ENCODE assay signal across 8 cellular contexts in genomic region chr4:145935253-145936141, GRCh38. TPM values are rescaled to one million over a fixed set of nuclear protein-coding genes. Genes with fewer than 3 reads are reported as not detected.
A peak's percentile ranks its signal among the peaks of the same experiment; 100 is the strongest.
DNase-seq lines count a peak whose midpoint lies in the region; ATAC-seq and TF ChIP-seq lines count a peak whose summit lies in the region.

No MANE protein-coding gene starts in this region.

- no peak overlapping the region for H4K91ac ChIP-seq in neuronal stem cell (ENCODE audit: low read depth, low read length, poor library complexity)

- H3K36me3 ChIP-seq in BLaER1 (no peaks in the 10 kb centered on the region; the same call in 1 of the 2 replicates), neuronal stem cell (replicated peaks in 1 of 2; ENCODE audit: control insufficient read depth in 2 of 2, insufficient read depth in 2 of 2, low read length in 2 of 2) (peaks cover 0 to 14% of the 10 kb centered on the region in 2 donors)

- no peak overlapping the region for H3K14ac ChIP-seq in neuronal stem cell (ENCODE audit: low read length)

- H4K8ac ChIP-seq in neuronal stem cell (ENCODE audit: low read depth, low read length): no peak overlapping the region

- ATAC-seq in HG03280 (IDR thresholded peaks at IDR 0.05; ENCODE audit: unreplicated experiment): peak; percentile 33

- peak; percentile 6 to 18 for DNase-seq in activated CD4-positive, alpha-beta T cell treated with anti-CD3 and anti-CD28 coated beads, Interleukin-2, amount 50 U/mL, for 48 hours
- DNase-seq in foreskin melanocyte: peak; percentile 55
- no peak for DNase-seq in neuronal stem cell (ENCODE audit: low spot score)
- DNase-seq in cerebellar nuclear complex (lab: John Stamatoyannopoulos, UW): no peak
- no peak for DNase-seq in stimulated activated CD4-positive, alpha-beta T cell treated with anti-CD3 and anti-CD28 coated beads, Interleukin-1b, Interleukin-23, amount 100 ng/mL, for 48 hours

- no peaks in the 10 kb centered on the region for H3K9me3 ChIP-seq in BLaER1
- H3K9me3 ChIP-seq in neuronal stem cell (replicated peaks in 1 of 2; ENCODE audit: control insufficient read depth in 2 of 2, insufficient read depth in 1 of 2, low read depth in 1 of 2, low read length in 2 of 2): no peaks in the 10 kb centered on the region

- no peaks in the 10 kb centered on the region for H3K27me3 ChIP-seq in BLaER1
- H3K27me3 ChIP-seq in neuronal stem cell (ENCODE audit: control insufficient read depth in 3 of 3, insufficient read depth in 3 of 3, low read depth in 1 of 3, low read length in 3 of 3): peaks cover 0 to 14% (median 0%) of the 10 kb centered on the region in 3 experiments

- H3K4me1 ChIP-seq in BLaER1: peaks cover 46% of the 10 kb centered on the region
- peaks cover 6 to 18% of the 10 kb centered on the region in 2 donors for H3K4me1 ChIP-seq in neuronal stem cell (ENCODE audit: control insufficient read depth in 2 of 2, insufficient read depth in 1 of 2, low read depth in 1 of 2, low read length in 2 of 2)

- H3K4me3 ChIP-seq in BLaER1 (peak overlapping the region; percentile 83), neuronal stem cell (ENCODE audit: low read length in 2 of 2) (peak overlapping the region; percentile 91 to 99)

- whole genome bisulfite sequencing in neuronal stem cell (ENCODE audit: extremely low coverage in 2 of 2, insufficient read length in 2 of 2, insufficient replicate concordance in 1 of 2), 2 donors: no CpG with 5 or more reads among the region's 18 CpGs

- no peak overlapping the region for H2BK15ac ChIP-seq in neuronal stem cell (ENCODE audit: low read length)

- H3K23ac ChIP-seq in neuronal stem cell (ENCODE audit: low read depth, low read length, poor library complexity): no peak overlapping the region

- peak overlapping the region; percentile 86 for H2AFZ ChIP-seq in neuronal stem cell (ENCODE audit: low read length)

- peak overlapping the region; percentile 90 for H3K9ac ChIP-seq in BLaER1
- H3K9ac ChIP-seq in neuronal stem cell (ENCODE audit: low read depth, low read length, poor library complexity): no peak overlapping the region

- H3K4me2 ChIP-seq in BLaER1 (peak overlapping the region; percentile 91), neuronal stem cell (ENCODE audit: insufficient read depth, low read length, poor library complexity, severe bottlenecking) (peak overlapping the region; percentile 77)

- TF ChIP-seq POLR2A in GM18526 (IDR thresholded peaks at IDR 0.05; ENCODE audit: extremely low read depth, insufficient read length): peak; percentile 18

- H2BK12ac ChIP-seq in neuronal stem cell (ENCODE audit: low read length): no peak overlapping the region

- H3K18ac ChIP-seq in neuronal stem cell (ENCODE audit: low read length): no peak overlapping the region

- no peak overlapping the region for H2BK120ac ChIP-seq in neuronal stem cell (ENCODE audit: low read depth, low read length)

- H2BK5ac ChIP-seq in neuronal stem cell (ENCODE audit: low read length): no peak overlapping the region

- H3K79me1 ChIP-seq in neuronal stem cell (ENCODE audit: low read depth, low read length): peaks cover 2% of the 10 kb centered on the region

- H2AK5ac ChIP-seq in neuronal stem cell (ENCODE audit: low read depth, low read length): no peak overlapping the region

- H3K4ac ChIP-seq in neuronal stem cell (ENCODE audit: low read length): no peak overlapping the region

- peak overlapping the region; percentile 90 for H3K27ac ChIP-seq in BLaER1
- no peak overlapping the region for H3K27ac ChIP-seq in neuronal stem cell (replicated peaks; ENCODE audit: low read length)

- peaks cover 15% of the 10 kb centered on the region for H4K20me1 ChIP-seq in BLaER1

RNA-seq across cellular contexts. Expression of gene ZNF827, which starts 3.1 kb away (rescaled TPM):
- polyA plus RNA-seq in neuronal stem cell (2013, experiment 1 of 2): 6.5 TPM
- polyA plus RNA-seq in neuronal stem cell (2013, experiment 2 of 2): 7.5 TPM

Comparison
In these comparisons a context has a peak if more than half of its experiments do, and no peak if none do; other contexts are left out.
1. DNase-seq: peak in activated CD4-positive, alpha-beta T cell treated with anti-CD3 and anti-CD28 coated beads, Interleukin-2, amount 50 U/mL, for 48 hours (2 of 2) and foreskin melanocyte (single experiment); none in neuronal stem cell (single experiment), cerebellar nuclear complex (0 of 2) and stimulated activated CD4-positive, alpha-beta T cell treated with anti-CD3 and anti-CD28 coated beads, Interleukin-1b, Interleukin-23, amount 100 ng/mL, for 48 hours (single experiment).